ENCODE assay signal across 30 cellular contexts in genomic region chr16:29907973-29908372, GRCh38. TPM values are rescaled to one million over a fixed set of nuclear protein-coding genes. Genes with fewer than 3 reads are reported as not detected.
"Had no signal": no experiment of that assay in that cellular context is flagged by ENCODE, and none has a peak within 500 bp of the region (broad histone marks: within the 10 kb centered on the region; RNA-seq: fewer than 3 reads in every experiment).

No MANE protein-coding gene starts in this region.

- H3K27me3 ChIP-seq: ascending aorta, cardiac muscle cell, heart left ventricle, pancreas, testis, transverse colon had no signal

- H3K36me3 ChIP-seq: ascending aorta, cardiac muscle cell, pancreas, transverse colon had no signal

- H3K27ac Mint-ChIP-seq: activated CD4-positive, alpha-beta memory T cell treated with anti-CD3 and anti-CD28 coated beads for 36 hours; activated CD4-positive, alpha-beta T cell treated with anti-CD3 and anti-CD28 coated beads, Interleukin-2, amount 10 ng/mL, durations not matched to agents 24 days and 14 days; activated naive CD4-positive, alpha-beta T cell treated with anti-CD3 and anti-CD28 coated beads, Interleukin-2, amount 10 ng/mL, durations not matched to agents 7 days and 5 days; activated naive CD8-positive, alpha-beta T cell treated with anti-CD3 and anti-CD28 coated beads, Interleukin-2, amount 10 ng/mL, durations not matched to agents 7 days and 5 days; activated T-helper 1 cell treated with anti-CD3 and anti-CD28 coated beads, Interleukin-12 subunit alpha, Interleukin-12 subunit beta, Interleukin-2, Interleukin-4 antibody, amounts not matched to agents 30 ng/mL and 10 ng/mL and 1 ng/mL, durations not matched to agents 14 hours and 24 hours and 36 hours; immature natural killer cell; nephron had no signal

- H3K4me1 ChIP-seq: ascending aorta, heart left ventricle, pancreas, psoas muscle, testis, transverse colon had no signal

- H3K27ac ChIP-seq: ascending aorta, cardiac muscle cell, heart left ventricle, pancreas, psoas muscle, testis, transverse colon, WERI-Rb-1 had no signal

- H3K4me3 Mint-ChIP-seq: activated CD4-positive, alpha-beta memory T cell treated with anti-CD3 and anti-CD28 coated beads for 36 hours; activated CD4-positive, alpha-beta T cell treated with anti-CD3 and anti-CD28 coated beads, Interleukin-2, amount 10 ng/mL, durations not matched to agents 24 days and 14 days; activated naive CD4-positive, alpha-beta T cell treated with anti-CD3 and anti-CD28 coated beads, Interleukin-2, amount 10 ng/mL, durations not matched to agents 7 days and 5 days; activated naive CD8-positive, alpha-beta T cell treated with anti-CD3 and anti-CD28 coated beads, Interleukin-2, amount 10 ng/mL, durations not matched to agents 7 days and 5 days; activated T-helper 1 cell treated with anti-CD3 and anti-CD28 coated beads, Interleukin-12 subunit alpha, Interleukin-12 subunit beta, Interleukin-2, Interleukin-4 antibody, amounts not matched to agents 30 ng/mL and 10 ng/mL and 1 ng/mL, durations not matched to agents 14 hours and 24 hours and 36 hours; brain; effector memory CD8-positive, alpha-beta T cell; immature natural killer cell; nephron had no signal

- H3K4me3 ChIP-seq: ascending aorta, cardiac muscle cell, heart left ventricle, pancreas, psoas muscle, testis, transverse colon had no signal

- DNase-seq: activated CD4-positive, alpha-beta memory T cell treated with anti-CD3 and anti-CD28 coated beads for 36 hours; activated CD4-positive, alpha-beta T cell treated with anti-CD3 and anti-CD28 coated beads, Interleukin-2, amount 10 ng/mL, durations not matched to agents 24 days and 14 days; activated CD4-positive, CD25-positive, alpha-beta regulatory T cell treated with anti-CD3 and anti-CD28 coated beads, Interleukin-2, amount 50 U/mL, for 72 hours; activated CD8-positive, alpha-beta memory T cell treated with anti-CD3 and anti-CD28 coated beads, Interleukin-2, amount 50 U/mL, for 4 hours; activated gamma-delta T cell; activated naive CD4-positive, alpha-beta T cell treated with anti-CD3 and anti-CD28 coated beads, Interleukin-2, amount 10 ng/mL, durations not matched to agents 7 days and 5 days; activated naive CD8-positive, alpha-beta T cell treated with anti-CD3 and anti-CD28 coated beads, Interleukin-2, amount 10 ng/mL, durations not matched to agents 7 days and 5 days; activated T-cell treated with anti-CD3 and anti-CD28 coated beads, Interleukin-2, amount 50 U/mL, for 1 hour; cortex of kidney; effector memory CD8-positive, alpha-beta T cell; erythroblast; heart left ventricle; hypothalamus; immature natural killer cell; kidney; left colon; mammary epithelial cell; pancreas; psoas muscle; stimulated activated naive CD8-positive, alpha-beta T cell treated with anti-CD3 and anti-CD28 coated beads, Interleukin-15, Interleukin-2, amounts not matched to agents 100 U/mL and 50 U/mL, for 24 hours; T1000; testis; transverse colon; WERI-Rb-1 had no signal

- H3K27me3 Mint-ChIP-seq: activated CD4-positive, alpha-beta memory T cell treated with anti-CD3 and anti-CD28 coated beads for 36 hours; activated CD4-positive, alpha-beta T cell treated with anti-CD3 and anti-CD28 coated beads, Interleukin-2, amount 10 ng/mL, durations not matched to agents 24 days and 14 days; activated naive CD4-positive, alpha-beta T cell treated with anti-CD3 and anti-CD28 coated beads, Interleukin-2, amount 10 ng/mL, durations not matched to agents 7 days and 5 days; activated naive CD8-positive, alpha-beta T cell treated with anti-CD3 and anti-CD28 coated beads, Interleukin-2, amount 10 ng/mL, durations not matched to agents 7 days and 5 days; brain; effector memory CD8-positive, alpha-beta T cell had no signal

- H3K4me1 Mint-ChIP-seq: nephron had no signal

- ATAC-seq: effector memory CD8-positive, alpha-beta T cell; heart left ventricle; left colon; pancreas; psoas muscle; stimulated activated naive CD8-positive, alpha-beta T cell treated with anti-CD3 and anti-CD28 coated beads, Interleukin-15, Interleukin-2, amounts not matched to agents 100 U/mL and 50 U/mL, for 24 hours had no signal

- FAIRE-seq: kidney, pancreas, urothelium cell line had no signal

- H3K9me3 ChIP-seq: ascending aorta, heart left ventricle, pancreas, psoas muscle, testis, transverse colon had no signal

- H3K36me3 Mint-ChIP-seq: activated CD4-positive, alpha-beta memory T cell treated with anti-CD3 and anti-CD28 coated beads for 36 hours; activated naive CD4-positive, alpha-beta T cell treated with anti-CD3 and anti-CD28 coated beads, Interleukin-2, amount 10 ng/mL, durations not matched to agents 7 days and 5 days had no signal

- H3K9me3 Mint-ChIP-seq: activated CD4-positive, alpha-beta memory T cell treated with anti-CD3 and anti-CD28 coated beads for 36 hours; activated CD4-positive, alpha-beta T cell treated with anti-CD3 and anti-CD28 coated beads, Interleukin-2, amount 10 ng/mL, durations not matched to agents 24 days and 14 days; activated naive CD4-positive, alpha-beta T cell treated with anti-CD3 and anti-CD28 coated beads, Interleukin-2, amount 10 ng/mL, durations not matched to agents 7 days and 5 days; activated naive CD8-positive, alpha-beta T cell treated with anti-CD3 and anti-CD28 coated beads, Interleukin-2, amount 10 ng/mL, durations not matched to agents 7 days and 5 days; activated T-helper 1 cell treated with anti-CD3 and anti-CD28 coated beads, Interleukin-12 subunit alpha, Interleukin-12 subunit beta, Interleukin-2, Interleukin-4 antibody, amounts not matched to agents 30 ng/mL and 10 ng/mL and 1 ng/mL, durations not matched to agents 14 hours and 24 hours and 36 hours; effector memory CD8-positive, alpha-beta T cell; immature natural killer cell; nephron had no signal

RNA-seq across cellular contexts. Expression of gene ASPHD1, which starts 7.7 kb away (rescaled TPM):
- total RNA-seq: ascending aorta had no signal
- polyA plus RNA-seq: immature natural killer cell had no signal

RNA-seq across cellular contexts. Expression of gene SEZ6L2, which starts 8.6 kb away (rescaled TPM):
- total RNA-seq: activated naive CD8-positive, alpha-beta T cell treated with anti-CD3 and anti-CD28 coated beads, Interleukin-2, amount 10 ng/mL, durations not matched to agents 7 days and 5 days had no signal
- polyA plus RNA-seq: immature natural killer cell had no signal
